In genomic region chr2:196635156-196635555, GRCh38 we compare ENCODE assay signal across 27 cellular contexts.
"Had no signal": no experiment of that assay in that cellular context is flagged by ENCODE, and none has a peak within 500 bp of the region (broad histone marks: within the 10 kb centered on the region; RNA-seq: fewer than 3 reads in every experiment).

No MANE protein-coding gene starts in this region.

- H3K9me3 ChIP-seq: neutrophil, ovary had no signal

- H3K36me3 Mint-ChIP-seq: activated naive CD4-positive, alpha-beta T cell treated with anti-CD3 and anti-CD28 coated beads, Interleukin-2, amount 50 U/mL, for 24 hours had no signal

- DNase-seq: activated CD4-positive, alpha-beta memory T cell treated with anti-CD3 and anti-CD28 coated beads for 36 hours; activated CD4-positive, alpha-beta T cell treated with anti-CD3 and anti-CD28 coated beads, Interleukin-2, amount 10 ng/mL, durations not matched to agents 24 days and 14 days; activated CD4-positive, CD25-positive, alpha-beta regulatory T cell treated with anti-CD3 and anti-CD28 coated beads, Interleukin-2, amount 50 U/mL, for 72 hours; activated naive CD8-positive, alpha-beta T cell treated with anti-CD3 and anti-CD28 coated beads, Interleukin-2, amount 50 U/mL, for 24 hours; activated T-cell treated with anti-CD3 and anti-CD28 coated beads, Interleukin-2, amount 50 U/mL, for 4 hours; amygdala; dermis blood vessel endothelial cell; effector CD4-positive, alpha-beta T cell; esophagus squamous epithelium; left cardiac atrium; left ventricle myocardium superior; naive B cell; nephron progenitor cell; ovary; right lobe of liver; stimulated activated CD4-positive, alpha-beta T cell treated with anti-CD3 and anti-CD28 coated beads, Interleukin-2, amount 100 ng/mL, for 48 hours; stimulated activated naive CD4-positive, alpha-beta T cell treated with Interleukin-2 at 50 U/mL for 16 hours; T1000; transverse colon had no signal

- H3K27me3 Mint-ChIP-seq: progenitor cell of endocrine pancreas had no signal

- H3K4me3 ChIP-seq: esophagus squamous epithelium, ovary, right lobe of liver, transverse colon had no signal

- H3K36me3 ChIP-seq: esophagus squamous epithelium, neutrophil, ovary, right lobe of liver, transverse colon had no signal

- H3K27ac ChIP-seq: epithelial cell of prostate, esophagus squamous epithelium, neutrophil, ovary, right lobe of liver, transverse colon had no signal

- FAIRE-seq: bronchial epithelial cell, keratinocyte had no signal

- H3K4me3 Mint-ChIP-seq: activated CD4-positive, alpha-beta memory T cell treated with anti-CD3 and anti-CD28 coated beads for 36 hours; activated CD4-positive, alpha-beta T cell treated with anti-CD3 and anti-CD28 coated beads, Interleukin-2, amount 10 ng/mL, durations not matched to agents 24 days and 14 days; activated naive CD4-positive, alpha-beta T cell treated with anti-CD3 and anti-CD28 coated beads, Interleukin-2, amount 50 U/mL, for 24 hours; activated naive CD8-positive, alpha-beta T cell treated with anti-CD3 and anti-CD28 coated beads, Interleukin-2, amount 50 U/mL, for 24 hours; activated T-cell treated with anti-CD3 and anti-CD28 coated beads, Interleukin-2, amount 50 U/mL, for 4 hours; naive B cell; nephron progenitor cell; T-helper 1 cell treated with Interleukin-12 subunit alpha and Interleukin-12 subunit beta and Interleukin-4 antibody, amounts not matched to agents 30 μg/mL and 1 μg/mL, for 36 hours had no signal

- H3K27me3 ChIP-seq: esophagus squamous epithelium, ovary, right lobe of liver, transverse colon had no signal

- H3K9me3 Mint-ChIP-seq: activated naive CD4-positive, alpha-beta T cell treated with anti-CD3 and anti-CD28 coated beads, Interleukin-2, amount 50 U/mL, for 24 hours had no signal

- H3K27ac Mint-ChIP-seq: activated CD4-positive, alpha-beta memory T cell treated with anti-CD3 and anti-CD28 coated beads for 36 hours; activated CD4-positive, alpha-beta T cell treated with anti-CD3 and anti-CD28 coated beads, Interleukin-2, amount 10 ng/mL, durations not matched to agents 24 days and 14 days; activated naive CD4-positive, alpha-beta T cell treated with anti-CD3 and anti-CD28 coated beads, Interleukin-2, amount 50 U/mL, for 24 hours; activated naive CD8-positive, alpha-beta T cell treated with anti-CD3 and anti-CD28 coated beads, Interleukin-2, amount 50 U/mL, for 24 hours; activated T-helper 2 cell treated with anti-CD3 and anti-CD28 coated beads, Interferon-gamma antibody, Interleukin-2, Interleukin-4, amounts not matched to agents 10 μg/mL and 5 μg/mL and 100 μg/mL, durations not matched to agents 14 hours and 24 hours and 36 hours; naive B cell; nephron progenitor cell; progenitor cell of endocrine pancreas; T-helper 1 cell treated with Interleukin-12 subunit alpha and Interleukin-12 subunit beta and Interleukin-4 antibody, amounts not matched to agents 30 μg/mL and 1 μg/mL, for 36 hours had no signal
